ENCODE assay signal across 33 cellular contexts in genomic region chr6:97246842-97247241, GRCh38.
"Had no signal": no experiment of that assay in that cellular context is flagged by ENCODE, and none has a peak within 500 bp of the region (broad histone marks: within the 10 kb centered on the region; RNA-seq: fewer than 3 reads in every experiment).

No MANE protein-coding gene starts in this region.

- H3K4me1 ChIP-seq: adrenal gland, body of pancreas, breast epithelium had no signal

- H3K4me3 ChIP-seq: adrenal gland, body of pancreas, breast epithelium had no signal

- FAIRE-seq: astrocyte, TTC549 had no signal

- H3K27ac ChIP-seq: adrenal gland, body of pancreas, brain microvascular endothelial cell, breast epithelium, VCaP had no signal

- H3K9me3 ChIP-seq: adrenal gland, body of pancreas had no signal

- H3K36me3 ChIP-seq: adrenal gland, brain microvascular endothelial cell, breast epithelium had no signal

- DNase-seq: activated B cell treated with CpG ODN at 0.5 μM for 24 hours; activated CD4-positive, alpha-beta memory T cell treated with anti-CD3 and anti-CD28 coated beads for 36 hours; activated CD4-positive, alpha-beta T cell treated with anti-CD3 and anti-CD28 coated beads for 4 hours; activated CD4-positive, alpha-beta T cell treated with anti-CD3 and anti-CD28 coated beads, Interleukin-2, amount 10 ng/mL, durations not matched to agents 24 days and 14 days; activated CD4-positive, alpha-beta T cell treated with anti-CD3 and anti-CD28 coated beads, Interleukin-2, amount 50 U/mL, for 1 hour; activated CD4-positive, alpha-beta T cell treated with anti-CD3 and anti-CD28 coated beads, Interleukin-2, amount 50 U/mL, for 4 hours; activated CD4-positive, CD25-positive, alpha-beta regulatory T cell treated with anti-CD3 and anti-CD28 coated beads, Interleukin-2, amount 50 U/mL, for 72 hours; activated CD8-positive, alpha-beta memory T cell treated with anti-CD3 and anti-CD28 coated beads, Interleukin-2, amount 50 U/mL, for 4 hours; activated CD8-positive, alpha-beta T cell treated with anti-CD3 and anti-CD28 coated beads for 36 hours; activated effector memory CD4-positive, alpha-beta T cell treated with anti-CD3 and anti-CD28 coated beads, Interleukin-2, amount 50 U/mL, for 16 hours; activated gamma-delta T cell treated with Interleukin-2 at 50 U/mL for 16 hours; activated naive CD4-positive, alpha-beta T cell; activated naive CD4-positive, alpha-beta T cell treated with anti-CD3 and anti-CD28 coated beads for 36 hours; activated naive CD4-positive, alpha-beta T cell treated with anti-CD3 and anti-CD28 coated beads, Interleukin-2, amount 50 U/mL, for 16 hours; activated naive CD8-positive, alpha-beta T cell treated with anti-CD3 and anti-CD28 coated beads for 36 hours; activated T-cell treated with anti-CD3 and anti-CD28 coated beads for 4 hours; activated T-cell treated with anti-CD3 and anti-CD28 coated beads, Interleukin-2, amount 50 U/mL, for 1 hour; activated T-cell treated with anti-CD3 and anti-CD28 coated beads, Interleukin-2, amount 50 U/mL, for 4 hours; activated T-cell treated with anti-CD3 and anti-CD28 coated beads, Interleukin-2, amount 50 U/mL, for 72 hours; adrenal gland; amniotic stem cell; aorta; body of pancreas; brain microvascular endothelial cell; central memory CD4-positive, alpha-beta T cell; T-helper 2 cell; T-helper 9 cell had no signal

- ATAC-seq: activated CD8-positive, alpha-beta T cell treated with anti-CD3 and anti-CD28 coated beads for 36 hours; activated naive CD4-positive, alpha-beta T cell treated with anti-CD3 and anti-CD28 coated beads, Interleukin-2, amount 50 U/mL, for 72 hours; activated T-cell treated with anti-CD3 and anti-CD28 coated beads, Interleukin-2, amount 50 U/mL, for 4 hours; activated T-cell treated with anti-CD3 and anti-CD28 coated beads, Interleukin-2, amount 50 U/mL, for 72 hours; activated T-helper 17 cell treated with anti-CD3 and anti-CD28 coated beads, Interleukin-2, amount 50 U/mL, for 72 hours; body of pancreas had no signal

- H3K27me3 ChIP-seq: adrenal gland, body of pancreas, brain microvascular endothelial cell, breast epithelium had no signal
